Comparison of ENCODE assay signal across 1 cellular context in genomic region chr11:110295487-110296225, GRCh38.
A peak's percentile ranks its signal among the peaks of the same experiment; 100 is the strongest.
TF ChIP-seq lines count a peak whose summit lies in the region.

No MANE protein-coding gene starts in this region.

TF ChIP-seq in GM12878, 131 proteins besides CTCF, POLR2A, EP300 and RAD21 (continued from another document and continues in another):
- TF ChIP-seq PRDM15 (CRISPR knock-in tag; IDR thresholded peaks at IDR 0.05) (no peak), PAX8 (IDR thresholded peaks at IDR 0.05) (no peak), ETV6 (conservative IDR thresholded peaks at IDR 0.05 in 1 of 2, IDR thresholded peaks at IDR 0.05 in 1 of 2; ENCODE audit: borderline replicate concordance in 1 of 2, low read depth in 1 of 2) (no peak), SMAD5 (IDR thresholded peaks at IDR 0.05; ENCODE audit: low read depth) (no peak), ZNF207 (IDR thresholded peaks at IDR 0.05; ENCODE audit: borderline replicate concordance) (no peak), KLF5 (IDR thresholded peaks at IDR 0.05; ENCODE audit: partially characterized antibody) (no peak), SRF (IDR thresholded peaks at IDR 0.05; ENCODE audit: low read depth in 2 of 2, low read length in 2 of 2) (no peak), TBL1XR1 (IDR thresholded peaks at IDR 0.05; ENCODE audit: low read depth, low read length) (no peak), PBX3 (IDR thresholded peaks at IDR 0.05; ENCODE audit: insufficient replicate concordance, low read depth, low read length) (no peak), JUND (IDR thresholded peaks at IDR 0.05; ENCODE audit: low read depth, low read length) (no peak), IKZF2 (IDR thresholded peaks at IDR 0.05) (peak; percentile 51; a peak in 3 of 4 replicates), IRF3 (IDR thresholded peaks at IDR 0.05) (no peak), CBX5 (IDR thresholded peaks at IDR 0.05; ENCODE audit: low read depth) (peak; percentile 91; the same call in 1 of the 2 replicates), RELB (IDR thresholded peaks at IDR 0.05; ENCODE audit: low read depth) (peak; percentile 55; the same call in 1 of the 2 replicates), BCLAF1 (IDR thresholded peaks at IDR 0.05) (no peak), BCL11A (IDR thresholded peaks at IDR 0.05; ENCODE audit: low read depth, low read length) (0 out of 2 replicates have a peak, but pooled peaks have one; percentile 42), SKIL (IDR thresholded peaks at IDR 0.05; ENCODE audit: low read depth, poor library complexity, severe bottlenecking) (no peak), REST (IDR thresholded peaks at IDR 0.05; ENCODE audit: low read depth, low read length) (no peak), TARDBP (IDR thresholded peaks at IDR 0.05; ENCODE audit: borderline replicate concordance) (no peak), RBBP5 (conservative IDR thresholded peaks at IDR 0.05) (no peak), MYC (IDR thresholded peaks at IDR 0.05; ENCODE audit: insufficient read depth, insufficient read length, insufficient replicate concordance, low read length, severe bottlenecking) (no peak), MLLT1 (IDR thresholded peaks at IDR 0.05) (0 out of 2 replicates have a peak, but pooled peaks have one; percentile 54), STAT1 (conservative IDR thresholded peaks at IDR 0.05) (no peak), ELK1 (IDR thresholded peaks at IDR 0.05; ENCODE audit: low read depth, low read length) (no peak), SPI1 (IDR thresholded peaks at IDR 0.05; ENCODE audit: borderline replicate concordance, insufficient read depth, low read depth, low read length) (no peak), FOS (IDR thresholded peaks at IDR 0.05; ENCODE audit: borderline replicate concordance, extremely low read depth, insufficient read length) (no peak), USF1 (IDR thresholded peaks at IDR 0.05; ENCODE audit: borderline replicate concordance, extremely low read length, insufficient read depth, low read depth, low read length) (no peak), CBX3 (IDR thresholded peaks at IDR 0.05; ENCODE audit: borderline replicate concordance, low read depth) (no peak), MEF2B (IDR thresholded peaks at IDR 0.05; ENCODE audit: partially characterized antibody, poor library complexity, severe bottlenecking) (peak; percentile 9), CEBPB (IDR thresholded peaks at IDR 0.05; ENCODE audit: borderline replicate concordance in 1 of 2, low read depth in 2 of 2, low read length in 2 of 2) (no peak), YY1 (IDR thresholded peaks at IDR 0.05; ENCODE audit: low read depth, low read length) (0 out of 2 replicates have a peak, but pooled peaks have one; percentile 16), ZBED1 (IDR thresholded peaks at IDR 0.05; ENCODE audit: borderline replicate concordance) (no peak), FOXK2 (IDR thresholded peaks at IDR 0.05) (no peak), MTA2 (IDR thresholded peaks at IDR 0.05; ENCODE audit: low read depth) (no peak), SIN3A (IDR thresholded peaks at IDR 0.05; ENCODE audit: low read depth, low read length) (no peak; the same call in 1 of the 2 replicates)
